3 cellular contexts compared by ENCODE assay signal in the genomic region with DNA sequence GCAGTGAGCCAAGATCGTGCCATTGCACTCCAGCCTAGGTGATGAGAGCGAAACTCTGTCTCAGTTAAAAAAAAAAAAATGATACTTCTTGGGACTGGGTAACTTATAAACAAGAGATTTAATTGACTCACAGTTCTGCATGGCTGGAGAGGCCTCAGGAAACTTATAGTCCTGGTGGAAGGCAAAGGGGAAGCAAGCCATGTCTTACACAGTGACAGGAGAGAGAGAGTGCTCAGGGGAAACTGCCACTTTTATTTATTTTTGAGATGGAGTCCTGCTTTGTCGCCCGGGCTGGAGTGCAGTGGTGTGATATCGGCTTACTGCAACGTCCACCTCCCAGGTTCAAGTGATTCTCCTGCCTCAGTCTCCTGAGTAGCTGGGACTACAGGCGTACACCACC.
TF ChIP-seq lines count a peak whose summit lies in the region.

No MANE protein-coding gene starts in this region.

TF ChIP-seq in SK-N-SH, 30 proteins besides CTCF, POLR2A, EP300 and RAD21:
- TF ChIP-seq TAF1 (IDR thresholded peaks at IDR 0.05; ENCODE audit: borderline replicate concordance, low read depth, low read length): no peak
- TF ChIP-seq, protein P1, sequence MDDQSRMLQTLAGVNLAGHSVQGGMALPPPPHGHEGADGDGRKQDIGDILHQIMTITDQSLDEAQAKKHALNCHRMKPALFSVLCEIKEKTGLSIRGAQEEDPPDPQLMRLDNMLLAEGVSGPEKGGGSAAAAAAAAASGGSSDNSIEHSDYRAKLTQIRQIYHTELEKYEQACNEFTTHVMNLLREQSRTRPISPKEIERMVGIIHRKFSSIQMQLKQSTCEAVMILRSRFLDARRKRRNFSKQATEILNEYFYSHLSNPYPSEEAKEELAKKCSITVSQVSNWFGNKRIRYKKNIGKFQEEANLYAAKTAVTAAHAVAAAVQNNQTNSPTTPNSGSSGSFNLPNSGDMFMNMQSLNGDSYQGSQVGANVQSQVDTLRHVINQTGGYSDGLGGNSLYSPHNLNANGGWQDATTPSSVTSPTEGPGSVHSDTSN (IDR thresholded peaks at IDR 0.05): no peak
- no peak for TF ChIP-seq FOXJ3 (CRISPR knock-in tag; IDR thresholded peaks at IDR 0.05)
- TF ChIP-seq JUND (IDR thresholded peaks at IDR 0.05): no peak
TF ChIP-seq in SK-N-SH: peak in this region for 0.

TF ChIP-seq in SK-N-SH treated with all-trans-retinoic acid at 6 μM for 48 hours, 23 proteins besides CTCF, POLR2A, EP300 and RAD21:
- TF ChIP-seq POU6F1 (CRISPR knock-in tag; IDR thresholded peaks at IDR 0.05; ENCODE audit: borderline replicate concordance, low read depth) (no peak), CSRNP3 (CRISPR knock-in tag; IDR thresholded peaks at IDR 0.05) (no peak)
- TF ChIP-seq, protein P2, sequence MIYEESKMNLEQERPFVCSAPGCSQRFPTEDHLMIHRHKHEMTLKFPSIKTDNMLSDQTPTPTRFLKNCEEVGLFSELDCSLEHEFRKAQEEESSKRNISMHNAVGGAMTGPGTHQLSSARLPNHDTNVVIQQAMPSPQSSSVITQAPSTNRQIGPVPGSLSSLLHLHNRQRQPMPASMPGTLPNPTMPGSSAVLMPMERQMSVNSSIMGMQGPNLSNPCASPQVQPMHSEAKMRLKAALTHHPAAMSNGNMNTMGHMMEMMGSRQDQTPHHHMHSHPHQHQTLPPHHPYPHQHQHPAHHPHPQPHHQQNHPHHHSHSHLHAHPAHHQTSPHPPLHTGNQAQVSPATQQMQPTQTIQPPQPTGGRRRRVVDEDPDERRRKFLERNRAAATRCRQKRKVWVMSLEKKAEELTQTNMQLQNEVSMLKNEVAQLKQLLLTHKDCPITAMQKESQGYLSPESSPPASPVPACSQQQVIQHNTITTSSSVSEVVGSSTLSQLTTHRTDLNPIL (CRISPR knock-in tag; IDR thresholded peaks at IDR 0.05; ENCODE audit: low read depth): no peak

TF ChIP-seq in GM23338, 12 proteins besides CTCF, POLR2A, EP300 and RAD21:
- TF ChIP-seq ETS1 (IDR thresholded peaks at IDR 0.05) (no peak), ZNF331 (CRISPR knock-in tag; IDR thresholded peaks at IDR 0.05; ENCODE audit: low read depth) (no peak), ZNF462 (CRISPR knock-in tag; IDR thresholded peaks at IDR 0.05) (no peak), EZH2 (IDR thresholded peaks at IDR 0.05; ENCODE audit: low read depth, unreplicated experiment) (no peak), EZH2phosphoT487 (IDR thresholded peaks at IDR 0.05; ENCODE audit: unreplicated experiment) (no peak), STAT1 (IDR thresholded peaks at IDR 0.05; ENCODE audit: unreplicated experiment) (no peak), NANOG (IDR thresholded peaks at IDR 0.05; ENCODE audit: borderline replicate concordance) (no peak), JUNB (IDR thresholded peaks at IDR 0.05; ENCODE audit: unreplicated experiment) (no peak), CREB1 (CRISPR knock-in tag; IDR thresholded peaks at IDR 0.05; ENCODE audit: low read depth) (no peak)
- TF ChIP-seq, protein P3, sequence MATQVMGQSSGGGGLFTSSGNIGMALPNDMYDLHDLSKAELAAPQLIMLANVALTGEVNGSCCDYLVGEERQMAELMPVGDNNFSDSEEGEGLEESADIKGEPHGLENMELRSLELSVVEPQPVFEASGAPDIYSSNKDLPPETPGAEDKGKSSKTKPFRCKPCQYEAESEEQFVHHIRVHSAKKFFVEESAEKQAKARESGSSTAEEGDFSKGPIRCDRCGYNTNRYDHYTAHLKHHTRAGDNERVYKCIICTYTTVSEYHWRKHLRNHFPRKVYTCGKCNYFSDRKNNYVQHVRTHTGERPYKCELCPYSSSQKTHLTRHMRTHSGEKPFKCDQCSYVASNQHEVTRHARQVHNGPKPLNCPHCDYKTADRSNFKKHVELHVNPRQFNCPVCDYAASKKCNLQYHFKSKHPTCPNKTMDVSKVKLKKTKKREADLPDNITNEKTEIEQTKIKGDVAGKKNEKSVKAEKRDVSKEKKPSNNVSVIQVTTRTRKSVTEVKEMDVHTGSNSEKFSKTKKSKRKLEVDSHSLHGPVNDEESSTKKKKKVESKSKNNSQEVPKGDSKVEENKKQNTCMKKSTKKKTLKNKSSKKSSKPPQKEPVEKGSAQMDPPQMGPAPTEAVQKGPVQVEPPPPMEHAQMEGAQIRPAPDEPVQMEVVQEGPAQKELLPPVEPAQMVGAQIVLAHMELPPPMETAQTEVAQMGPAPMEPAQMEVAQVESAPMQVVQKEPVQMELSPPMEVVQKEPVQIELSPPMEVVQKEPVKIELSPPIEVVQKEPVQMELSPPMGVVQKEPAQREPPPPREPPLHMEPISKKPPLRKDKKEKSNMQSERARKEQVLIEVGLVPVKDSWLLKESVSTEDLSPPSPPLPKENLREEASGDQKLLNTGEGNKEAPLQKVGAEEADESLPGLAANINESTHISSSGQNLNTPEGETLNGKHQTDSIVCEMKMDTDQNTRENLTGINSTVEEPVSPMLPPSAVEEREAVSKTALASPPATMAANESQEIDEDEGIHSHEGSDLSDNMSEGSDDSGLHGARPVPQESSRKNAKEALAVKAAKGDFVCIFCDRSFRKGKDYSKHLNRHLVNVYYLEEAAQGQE (IDR thresholded peaks at IDR 0.05; ENCODE audit: unreplicated experiment): no peak
